ENCODE assay signal across 8 cellular contexts in the genomic region with DNA sequence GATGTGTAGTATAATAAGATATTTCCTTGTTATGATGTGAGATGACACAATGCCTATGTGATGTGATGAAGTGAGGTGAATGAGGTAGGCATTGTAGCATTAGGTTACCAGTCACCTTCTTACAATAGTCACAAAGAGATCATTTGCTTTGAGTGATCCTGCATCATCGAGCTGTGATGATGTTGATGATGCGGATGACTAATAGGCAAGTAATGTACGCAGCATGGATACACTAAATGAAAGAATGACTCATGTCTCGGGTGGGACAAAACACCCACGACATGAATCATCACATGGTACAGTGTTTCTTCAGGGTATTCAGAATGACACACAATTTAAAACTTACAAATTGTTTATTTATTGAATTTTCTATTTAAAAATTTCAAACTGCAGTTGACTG.
A peak's percentile ranks its signal among the peaks of the same experiment; 100 is the strongest.
DNase-seq lines count a peak whose midpoint lies in the region; ATAC-seq and TF ChIP-seq lines count a peak whose summit lies in the region.

No MANE protein-coding gene starts in this region.

- H3K27ac Mint-ChIP-seq in HFFc6 (peak overlapping the region; percentile 94), T-cell (no peak overlapping the region)

- no peaks in the 10 kb centered on the region for H3K79me1 ChIP-seq in trophoblast cell (ENCODE audit: low read length)

- no peak overlapping the region for H3K18ac ChIP-seq in trophoblast cell (ENCODE audit: low read length)

- H3K4me3 ChIP-seq in AG10803 (ENCODE audit: low read length): peak overlapping the region; percentile 48
- H3K4me3 ChIP-seq in trophoblast cell (ENCODE audit: low read depth, low read length): no peak overlapping the region

- peak; percentile 96 for DNase-seq in AG10803 (ENCODE audit: low read depth)
- DNase-seq in HFFc6: peak; percentile 99
- peak in 21 of 34 experiments; percentile 3 to 49 (median 11) for DNase-seq in T-cell
- DNase-seq in effector CD4-positive, alpha-beta T cell: peak; percentile 32
- peak; percentile 62 to 81 for DNase-seq in trophoblast cell
- DNase-seq in UCSD-AML1 (lab: John Stamatoyannopoulos, UW; ENCODE audit: unreplicated experiment): no peak
- no peak for DNase-seq in NOMO-1 treated with dmso at 0.1 percent for 144 hours (lab: John Stamatoyannopoulos, UW; ENCODE audit: unreplicated experiment)

- no peak overlapping the region for H2BK12ac ChIP-seq in trophoblast cell (ENCODE audit: low read length)

- ATAC-seq in T-cell (replicated peaks in 1 of 4) (peak; percentile 73 to 92 (median 83)), GM18870 (IDR thresholded peaks at IDR 0.05; ENCODE audit: unreplicated experiment) (no peak)

- H3K9ac ChIP-seq in trophoblast cell (ENCODE audit: low read length): no peak overlapping the region

- H2AFZ ChIP-seq in trophoblast cell (ENCODE audit: insufficient read depth, low read length, poor library complexity): no peak overlapping the region

- TF ChIP-seq CTCF in AG10803 (conservative IDR thresholded peaks at IDR 0.05; ENCODE audit: low read length) (no peak), HFFc6 (IDR thresholded peaks at IDR 0.05) (no peak)

- H3K9me3 Mint-ChIP-seq in HFFc6 (peaks cover 8% of the 10 kb centered on the region), T-cell (no peaks in the 10 kb centered on the region)

- no peak overlapping the region for H4K8ac ChIP-seq in trophoblast cell (ENCODE audit: low read depth, low read length)

- peaks cover 28% of the 10 kb centered on the region for H3K4me1 Mint-ChIP-seq in HFFc6 (ENCODE audit: low read depth)
- peaks cover 6 to 20% (median 13%) of the 10 kb centered on the region in 3 donors for H3K4me1 Mint-ChIP-seq in T-cell

- no peaks in the 10 kb centered on the region for H3K27me3 Mint-ChIP-seq in HFFc6 (ENCODE audit: insufficient read depth)
- H3K27me3 Mint-ChIP-seq in T-cell: no peaks in the 10 kb centered on the region

- no peak overlapping the region for H2AK5ac ChIP-seq in trophoblast cell (ENCODE audit: low read length)

- H2BK120ac ChIP-seq in trophoblast cell (ENCODE audit: insufficient read depth, low read length, poor library complexity): no peak overlapping the region

- no peak overlapping the region for H4K12ac ChIP-seq in trophoblast cell (ENCODE audit: low read depth, low read length)

- H3K27ac ChIP-seq in trophoblast cell (ENCODE audit: low read depth, low read length): no peak overlapping the region

- H3K36me3 Mint-ChIP-seq in HFFc6 (ENCODE audit: low read depth): peaks cover 11% of the 10 kb centered on the region
- no peaks in the 10 kb centered on the region for H3K36me3 Mint-ChIP-seq in T-cell

- H3K23ac ChIP-seq in trophoblast cell (ENCODE audit: low read length): no peak overlapping the region

- no peaks in the 10 kb centered on the region for H3K79me2 ChIP-seq in trophoblast cell (ENCODE audit: control insufficient read depth, insufficient read depth, low read length, poor library complexity)

- no peaks in the 10 kb centered on the region for H3K4me1 ChIP-seq in trophoblast cell (ENCODE audit: control insufficient read depth in 1 of 2, insufficient read depth in 2 of 2, low read length in 2 of 2)

- no peak overlapping the region for H2BK5ac ChIP-seq in trophoblast cell (ENCODE audit: low read depth, low read length, poor library complexity)

- CTCF ChIA-PET in T-cell (lab: Charles Lee): no interaction called here

- H3K4me3 Mint-ChIP-seq in HFFc6: peak overlapping the region; percentile 85
- H3K4me3 Mint-ChIP-seq in T-cell: no peak overlapping the region

- H3K4ac ChIP-seq in trophoblast cell (ENCODE audit: low read depth, low read length): no peak overlapping the region

- no CpG with 5 or more reads among the region's 5 CpGs for WGBS in trophoblast cell (ENCODE audit: extremely low coverage, insufficient coverage, insufficient read length)

- no peaks in the 10 kb centered on the region for H3K36me3 ChIP-seq in trophoblast cell (ENCODE audit: control insufficient read depth in 1 of 2, insufficient read depth in 2 of 2, low read length in 2 of 2)

- H3K9me3 ChIP-seq in trophoblast cell (ENCODE audit: insufficient read depth, low read depth, low read length): no peaks in the 10 kb centered on the region

- POLR2A ChIA-PET in T-cell (lab: Charles Lee): no interaction called here

- H3K27me3 ChIP-seq in trophoblast cell (ENCODE audit: insufficient read depth, low read length): no peaks in the 10 kb centered on the region

- H4K91ac ChIP-seq in trophoblast cell (ENCODE audit: low read depth, low read length): no peak overlapping the region

- no peak overlapping the region for H3K14ac ChIP-seq in trophoblast cell (ENCODE audit: low read length)

- no peak overlapping the region for H3K4me2 ChIP-seq in trophoblast cell (ENCODE audit: low read length)

Comparison
In these comparisons a context has a peak if more than half of its experiments do, and no peak if none do; other contexts are left out.
1. DNase-seq: peak in AG10803 (single experiment), HFFc6 (single experiment), T-cell (21 of 34), effector CD4-positive, alpha-beta T cell (single experiment) and trophoblast cell (2 of 2); none in UCSD-AML1 (single experiment) and NOMO-1 treated with dmso at 0.1 percent for 144 hours (single experiment).